In genomic region chr1:241707442-241707841, GRCh38 we compare ENCODE assay signal across 1 cellular context.
TF ChIP-seq lines count a peak whose summit lies in the region.

No MANE protein-coding gene starts in this region.

TF ChIP-seq in GM23338, 12 proteins besides CTCF, POLR2A, EP300 and RAD21:
- no peak for TF ChIP-seq NANOG (IDR thresholded peaks at IDR 0.05; ENCODE audit: borderline replicate concordance)
- TF ChIP-seq EZH2 (IDR thresholded peaks at IDR 0.05; ENCODE audit: low read depth, unreplicated experiment): no peak
- TF ChIP-seq ZNF114 (CRISPR knock-in tag; IDR thresholded peaks at IDR 0.05): no peak
